1 cellular context compared by ENCODE assay signal in the genomic region with DNA sequence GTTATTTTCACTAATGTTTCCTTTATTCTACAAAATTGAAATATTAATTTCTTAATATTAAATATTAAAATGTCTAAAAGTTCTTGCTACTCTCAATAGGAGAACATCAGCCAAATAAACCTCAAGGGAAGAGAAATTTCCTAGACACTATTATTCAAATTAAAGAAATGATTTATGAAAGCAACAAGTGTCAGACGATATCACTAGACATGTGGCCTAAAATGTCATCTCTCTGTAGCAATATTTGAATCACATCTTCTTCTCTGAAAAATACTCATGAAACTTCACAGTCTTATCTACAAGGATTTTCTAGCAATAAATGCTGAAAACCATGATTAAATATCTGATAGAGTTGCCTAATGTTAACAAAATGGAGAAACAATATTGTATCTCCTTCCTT.
TF ChIP-seq lines count a peak whose summit lies in the region.

No MANE protein-coding gene starts in this region.

TF ChIP-seq in GM23338, 12 proteins besides CTCF, POLR2A, EP300 and RAD21 (continued from another document):
- TF ChIP-seq NANOG (IDR thresholded peaks at IDR 0.05; ENCODE audit: borderline replicate concordance) (no peak), POLR2AphosphoS5 (IDR thresholded peaks at IDR 0.05; ENCODE audit: low read depth) (no peak), EZH2 (IDR thresholded peaks at IDR 0.05; ENCODE audit: low read depth, unreplicated experiment) (no peak), ZNF114 (CRISPR knock-in tag; IDR thresholded peaks at IDR 0.05) (no peak), ETS1 (IDR thresholded peaks at IDR 0.05) (no peak)
- TF ChIP-seq, protein P1, sequence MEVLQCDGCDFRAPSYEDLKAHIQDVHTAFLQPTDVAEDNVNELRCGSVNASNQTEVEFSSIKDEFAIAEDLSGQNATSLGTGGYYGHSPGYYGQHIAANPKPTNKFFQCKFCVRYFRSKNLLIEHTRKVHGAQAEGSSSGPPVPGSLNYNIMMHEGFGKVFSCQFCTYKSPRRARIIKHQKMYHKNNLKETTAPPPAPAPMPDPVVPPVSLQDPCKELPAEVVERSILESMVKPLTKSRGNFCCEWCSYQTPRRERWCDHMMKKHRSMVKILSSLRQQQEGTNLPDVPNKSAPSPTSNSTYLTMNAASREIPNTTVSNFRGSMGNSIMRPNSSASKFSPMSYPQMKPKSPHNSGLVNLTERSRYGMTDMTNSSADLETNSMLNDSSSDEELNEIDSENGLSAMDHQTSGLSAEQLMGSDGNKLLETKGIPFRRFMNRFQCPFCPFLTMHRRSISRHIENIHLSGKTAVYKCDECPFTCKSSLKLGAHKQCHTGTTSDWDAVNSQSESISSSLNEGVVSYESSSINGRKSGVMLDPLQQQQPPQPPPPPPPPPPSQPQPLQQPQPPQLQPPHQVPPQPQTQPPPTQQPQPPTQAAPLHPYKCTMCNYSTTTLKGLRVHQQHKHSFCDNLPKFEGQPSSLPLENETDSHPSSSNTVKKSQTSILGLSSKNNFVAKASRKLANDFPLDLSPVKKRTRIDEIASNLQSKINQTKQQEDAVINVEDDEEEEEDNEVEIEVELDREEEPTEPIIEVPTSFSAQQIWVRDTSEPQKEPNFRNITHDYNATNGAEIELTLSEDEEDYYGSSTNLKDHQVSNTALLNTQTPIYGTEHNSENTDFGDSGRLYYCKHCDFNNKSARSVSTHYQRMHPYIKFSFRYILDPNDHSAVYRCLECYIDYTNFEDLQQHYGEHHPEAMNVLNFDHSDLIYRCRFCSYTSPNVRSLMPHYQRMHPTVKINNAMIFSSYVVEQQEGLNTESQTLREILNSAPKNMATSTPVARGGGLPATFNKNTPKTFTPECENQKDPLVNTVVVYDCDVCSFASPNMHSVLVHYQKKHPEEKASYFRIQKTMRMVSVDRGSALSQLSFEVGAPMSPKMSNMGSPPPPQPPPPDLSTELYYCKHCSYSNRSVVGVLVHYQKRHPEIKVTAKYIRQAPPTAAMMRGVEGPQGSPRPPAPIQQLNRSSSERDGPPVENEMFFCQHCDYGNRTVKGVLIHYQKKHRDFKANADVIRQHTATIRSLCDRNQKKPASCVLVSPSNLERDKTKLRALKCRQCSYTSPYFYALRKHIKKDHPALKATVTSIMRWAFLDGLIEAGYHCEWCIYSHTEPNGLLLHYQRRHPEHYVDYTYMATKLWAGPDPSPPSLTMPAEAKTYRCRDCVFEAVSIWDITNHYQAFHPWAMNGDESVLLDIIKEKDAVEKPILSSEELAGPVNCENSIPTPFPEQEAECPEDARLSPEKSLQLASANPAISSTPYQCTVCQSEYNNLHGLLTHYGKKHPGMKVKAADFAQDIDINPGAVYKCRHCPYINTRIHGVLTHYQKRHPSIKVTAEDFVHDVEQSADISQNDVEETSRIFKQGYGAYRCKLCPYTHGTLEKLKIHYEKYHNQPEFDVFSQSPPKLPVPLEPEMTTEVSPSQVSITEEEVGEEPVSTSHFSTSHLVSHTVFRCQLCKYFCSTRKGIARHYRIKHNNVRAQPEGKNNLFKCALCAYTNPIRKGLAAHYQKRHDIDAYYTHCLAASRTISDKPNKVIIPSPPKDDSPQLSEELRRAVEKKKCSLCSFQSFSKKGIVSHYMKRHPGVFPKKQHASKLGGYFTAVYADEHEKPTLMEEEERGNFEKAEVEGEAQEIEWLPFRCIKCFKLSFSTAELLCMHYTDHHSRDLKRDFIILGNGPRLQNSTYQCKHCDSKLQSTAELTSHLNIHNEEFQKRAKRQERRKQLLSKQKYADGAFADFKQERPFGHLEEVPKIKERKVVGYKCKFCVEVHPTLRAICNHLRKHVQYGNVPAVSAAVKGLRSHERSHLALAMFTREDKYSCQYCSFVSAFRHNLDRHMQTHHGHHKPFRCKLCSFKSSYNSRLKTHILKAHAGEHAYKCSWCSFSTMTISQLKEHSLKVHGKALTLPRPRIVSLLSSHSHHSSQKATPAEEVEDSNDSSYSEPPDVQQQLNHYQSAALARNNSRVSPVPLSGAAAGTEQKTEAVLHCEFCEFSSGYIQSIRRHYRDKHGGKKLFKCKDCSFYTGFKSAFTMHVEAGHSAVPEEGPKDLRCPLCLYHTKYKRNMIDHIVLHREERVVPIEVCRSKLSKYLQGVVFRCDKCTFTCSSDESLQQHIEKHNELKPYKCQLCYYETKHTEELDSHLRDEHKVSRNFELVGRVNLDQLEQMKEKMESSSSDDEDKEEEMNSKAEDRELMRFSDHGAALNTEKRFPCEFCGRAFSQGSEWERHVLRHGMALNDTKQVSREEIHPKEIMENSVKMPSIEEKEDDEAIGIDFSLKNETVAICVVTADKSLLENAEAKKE (CRISPR knock-in tag; IDR thresholded peaks at IDR 0.05): no peak
TF ChIP-seq in GM23338: peak in this region for 0.
